ENCODE assay signal across 1 cellular context in the genomic region with DNA sequence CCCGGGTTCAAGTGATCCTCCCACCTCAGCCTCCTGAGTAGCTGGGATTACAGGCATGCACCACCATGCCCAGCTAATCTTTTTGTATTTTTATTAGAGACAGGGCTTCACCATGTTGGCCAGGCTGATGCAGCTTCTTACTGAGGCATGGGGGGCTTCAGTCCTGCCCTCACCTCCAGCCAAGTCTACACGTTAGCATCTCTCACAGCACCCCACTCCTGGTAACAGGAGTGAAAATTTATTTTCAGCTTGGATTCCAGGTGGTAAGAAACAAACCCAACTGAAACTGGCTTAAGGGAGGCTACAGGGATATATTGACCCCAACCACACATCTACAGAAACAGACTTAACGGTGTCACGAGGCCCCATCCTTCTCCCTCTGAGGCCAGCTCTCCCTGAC.
A peak's percentile ranks its signal among the peaks of the same experiment; 100 is the strongest.
TF ChIP-seq lines count a peak whose summit lies in the region.

No MANE protein-coding gene starts in this region.

TF ChIP-seq in K562, 482 proteins besides CTCF, POLR2A, EP300 and RAD21:
- no peak for TF ChIP-seq MTF1 (CRISPR knock-in tag; IDR thresholded peaks at IDR 0.05; ENCODE audit: borderline replicate concordance)
- peak; percentile 83 for TF ChIP-seq ZNF707 (CRISPR knock-in tag; conservative IDR thresholded peaks at IDR 0.05)
